17 cellular contexts compared by ENCODE assay signal in the genomic region with DNA sequence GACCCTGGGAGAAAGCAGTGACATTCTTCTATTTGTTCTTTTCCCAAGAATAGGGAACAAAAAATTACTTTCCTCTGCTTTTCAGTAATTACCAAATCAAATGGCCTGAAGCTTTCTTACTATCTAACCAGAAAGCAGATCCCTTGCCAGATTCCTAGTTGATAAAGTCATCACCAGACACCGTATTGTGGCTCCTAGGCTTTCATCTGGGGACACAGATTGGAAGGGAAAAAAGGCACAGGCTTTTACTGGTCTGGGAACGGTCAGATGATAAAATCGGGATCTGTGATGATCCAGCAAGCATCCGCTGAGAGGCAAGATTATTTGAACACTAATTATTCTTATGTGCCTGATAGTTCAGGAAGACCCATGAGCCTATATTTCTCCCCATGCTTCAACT.
DNase-seq lines count a peak whose midpoint lies in the region; TF ChIP-seq lines count a peak whose summit lies in the region.
"Had no signal": no experiment of that assay in that cellular context is flagged by ENCODE, and none has a peak within 500 bp of the region (broad histone marks: within the 10 kb centered on the region; RNA-seq: fewer than 3 reads in every experiment).

No MANE protein-coding gene starts in this region.

- DNase-seq in activated naive CD4-positive, alpha-beta T cell treated with anti-CD3 and anti-CD28 coated beads for 36 hours, result no peak
- peak; percentile 5 for DNase-seq in adipocyte (ENCODE audit: low read depth)
- peak; percentile 11 for DNase-seq in glomerular visceral epithelial cell (ENCODE audit: extremely low spot score)
- DNase-seq in SHP77 (lab: John Stamatoyannopoulos, UW), result no peak
- DNase-seq in type B pancreatic cell (ENCODE audit: extremely low spot score, unreplicated experiment), result no peak
- DNase-seq in erythroblast (lab: John Stamatoyannopoulos, UW), result no peak
- no peak for DNase-seq in mucosa of gallbladder (ENCODE audit: low spot score)
- DNase-seq: 8988T, Caco-2, HFFc6, KBM-7, MG63, NCI-H1105, Peyer's patch, SIG-M5 had no signal

- no peaks in the 10 kb centered on the region for H3K4me1 ChIP-seq in adipocyte (ENCODE audit: control insufficient read depth, insufficient read depth, low read length)
- H3K4me1 ChIP-seq: Caco-2, Peyer's patch had no signal

- intact Hi-C loops in activated naive CD4-positive, alpha-beta T cell treated with anti-CD3 and anti-CD28 coated beads for 36 hours (cut with micrococcal nuclease), result no loop called here

- peaks cover 4% of the 10 kb centered on the region for H3K27me3 ChIP-seq in adipocyte (replicated peaks; ENCODE audit: control insufficient read depth, insufficient read depth, low read length)
- H3K27me3 ChIP-seq: MG63, Peyer's patch had no signal

- no peaks in the 10 kb centered on the region for H3K36me3 ChIP-seq in adipocyte (ENCODE audit: control insufficient read depth, insufficient read depth, low read length, severe bottlenecking)
- H3K36me3 ChIP-seq: MG63, Peyer's patch had no signal

- no peak overlapping the region for H3K4me3 ChIP-seq in adipocyte (ENCODE audit: low read length)
- H3K4me3 ChIP-seq: MG63, Peyer's patch had no signal

- peaks cover 15% of the 10 kb centered on the region for H3K4me1 Mint-ChIP-seq in activated naive CD4-positive, alpha-beta T cell treated with anti-CD3 and anti-CD28 coated beads, Interleukin-2, amount 50 U/mL, for 24 hours
- peaks cover 2% of the 10 kb centered on the region for H3K4me1 Mint-ChIP-seq in activated naive CD4-positive, alpha-beta T cell treated with anti-CD3 and anti-CD28 coated beads for 36 hours (ENCODE audit: low read depth)
- no peaks in the 10 kb centered on the region for H3K4me1 Mint-ChIP-seq in type B pancreatic cell (ENCODE audit: unreplicated experiment)

- H3K36me3 Mint-ChIP-seq in activated naive CD4-positive, alpha-beta T cell treated with anti-CD3 and anti-CD28 coated beads, Interleukin-2, amount 50 U/mL, for 24 hours, result peaks cover 9% of the 10 kb centered on the region
- H3K36me3 Mint-ChIP-seq in activated naive CD4-positive, alpha-beta T cell treated with anti-CD3 and anti-CD28 coated beads for 36 hours (ENCODE audit: low read depth), result peaks cover 2% of the 10 kb centered on the region
- peaks cover 6% of the 10 kb centered on the region for H3K36me3 Mint-ChIP-seq in type B pancreatic cell
- H3K36me3 Mint-ChIP-seq: CD14-positive monocyte had no signal

- no peak for TF ChIP-seq POLR2A in erythroblast (IDR thresholded peaks at IDR 0.05; ENCODE audit: low read length)

- CTCF ChIA-PET in activated naive CD4-positive, alpha-beta T cell treated with anti-CD3 and anti-CD28 coated beads for 36 hours (lab: Charles Lee), result no interaction called here

- no peaks in the 10 kb centered on the region for H3K27me3 Mint-ChIP-seq in activated naive CD4-positive, alpha-beta T cell treated with anti-CD3 and anti-CD28 coated beads, Interleukin-2, amount 50 U/mL, for 24 hours
- H3K27me3 Mint-ChIP-seq in activated naive CD4-positive, alpha-beta T cell treated with anti-CD3 and anti-CD28 coated beads for 36 hours (ENCODE audit: low read depth), result no peaks in the 10 kb centered on the region
- peaks cover 17% of the 10 kb centered on the region for H3K27me3 Mint-ChIP-seq in type B pancreatic cell

- no peak overlapping the region for H3K9ac ChIP-seq in adipocyte (ENCODE audit: low read length)

- TF ChIP-seq CTCF in type B pancreatic cell (conservative IDR thresholded peaks at IDR 0.05), result no peak

- peaks cover 10% of the 10 kb centered on the region for H3K9me3 Mint-ChIP-seq in activated naive CD4-positive, alpha-beta T cell treated with anti-CD3 and anti-CD28 coated beads, Interleukin-2, amount 50 U/mL, for 24 hours
- H3K9me3 Mint-ChIP-seq in activated naive CD4-positive, alpha-beta T cell treated with anti-CD3 and anti-CD28 coated beads for 36 hours, result peaks cover 8% of the 10 kb centered on the region
- H3K9me3 Mint-ChIP-seq in type B pancreatic cell, result peaks cover 10% of the 10 kb centered on the region
- H3K9me3 Mint-ChIP-seq: HFFc6 had no signal

- peaks cover 11% of the 10 kb centered on the region for H3K9me3 ChIP-seq in adipocyte (ENCODE audit: control insufficient read depth, low read length)
- H3K9me3 ChIP-seq: Caco-2, MG63, Peyer's patch had no signal

- peak overlapping the region; percentile 63 for H3K27ac Mint-ChIP-seq in activated naive CD4-positive, alpha-beta T cell treated with anti-CD3 and anti-CD28 coated beads, Interleukin-2, amount 50 U/mL, for 24 hours
- no peak overlapping the region for H3K27ac Mint-ChIP-seq in activated naive CD4-positive, alpha-beta T cell treated with anti-CD3 and anti-CD28 coated beads for 36 hours
- H3K27ac Mint-ChIP-seq in type B pancreatic cell, result no peak overlapping the region
- H3K27ac Mint-ChIP-seq: CD14-positive monocyte, HFFc6 had no signal

- no peak overlapping the region for H3K4me3 Mint-ChIP-seq in activated naive CD4-positive, alpha-beta T cell treated with anti-CD3 and anti-CD28 coated beads, Interleukin-2, amount 50 U/mL, for 24 hours
- no peak overlapping the region for H3K4me3 Mint-ChIP-seq in activated naive CD4-positive, alpha-beta T cell treated with anti-CD3 and anti-CD28 coated beads for 36 hours
- no peak overlapping the region for H3K4me3 Mint-ChIP-seq in type B pancreatic cell
- H3K4me3 Mint-ChIP-seq: CD14-positive monocyte, HFFc6 had no signal

Comparison
In these comparisons a context has a peak if more than half of its experiments do, and no peak if none do; other contexts are left out.
1. DNase-seq: peak in adipocyte (single experiment) and glomerular visceral epithelial cell (single experiment); none in activated naive CD4-positive, alpha-beta T cell treated with anti-CD3 and anti-CD28 coated beads for 36 hours (single experiment), SHP77 (0 of 2), type B pancreatic cell (single experiment), erythroblast (0 of 2) and mucosa of gallbladder (single experiment).